In the genomic region with DNA sequence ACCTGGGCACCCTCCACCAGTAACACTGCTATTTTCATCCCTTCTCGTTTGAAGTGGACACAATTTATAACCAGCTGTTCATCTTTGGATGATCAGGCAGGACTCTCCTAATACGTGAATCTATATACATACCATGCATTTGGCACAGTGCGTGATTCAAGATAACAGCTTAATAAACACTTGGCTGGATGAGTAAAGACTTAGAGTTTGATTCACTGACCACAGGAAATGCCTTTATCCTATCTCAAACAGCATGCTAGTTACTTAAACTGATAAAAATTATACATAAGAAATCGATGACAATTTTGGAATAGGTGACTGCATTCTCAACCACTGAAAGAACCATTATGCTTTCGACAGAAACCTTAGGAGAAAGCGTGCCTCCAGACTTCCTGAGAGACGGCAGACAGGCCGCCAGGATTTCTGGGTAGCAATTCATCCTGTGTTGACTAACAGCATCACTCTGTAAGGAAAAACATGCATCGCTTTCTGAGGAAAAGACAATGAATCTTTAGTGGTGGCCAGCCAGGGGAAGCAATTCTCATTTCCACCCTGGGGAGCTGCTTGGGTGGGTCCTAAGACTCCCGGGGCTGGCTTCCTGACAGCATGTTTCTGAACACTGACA, we compare ENCODE assay signal across 11 cellular contexts. TPM values are rescaled to one million over a fixed set of nuclear protein-coding genes. Genes with fewer than 3 reads are reported as not detected.
DNase-seq lines count a peak whose midpoint lies in the region; ATAC-seq and TF ChIP-seq lines count a peak whose summit lies in the region.
"Had no signal": no experiment of that assay in that cellular context is flagged by ENCODE, and none has a peak within 500 bp of the region (broad histone marks: within the 10 kb centered on the region; RNA-seq: fewer than 3 reads in every experiment).

No MANE protein-coding gene starts in this region.

- H3K4me1 Mint-ChIP-seq in activated T-cell treated with anti-CD3 and anti-CD28 coated beads, Interleukin-2, amount 50 U/mL, for 24 hours (ENCODE audit: low read depth) = peaks cover 77% of the 10 kb centered on the region

- no peak for DNase-seq in activated T-cell treated with anti-CD3 and anti-CD28 coated beads, Interleukin-2, amount 50 U/mL, for 24 hours
- DNase-seq in activated T-cell treated with anti-CD3 and anti-CD28 coated beads for 4 hours (no peak), SK-MEL-5 (ENCODE audit: low read depth, low spot score) (peak; percentile 66), fibroblast of lung (ENCODE audit: low read depth in 2 of 2) (peak; percentile 66 to 94), skeletal muscle cell (ENCODE audit: low read depth) (peak; percentile 67), NCI-H1417 treated with DMSO at 0.1 percent for 48 hours (lab: John Stamatoyannopoulos, UW) (no peak), NAMALWA (ENCODE audit: low spot score) (no peak), upper lobe of right lung (no peak)
- DNase-seq: BE2C had no signal

- no peaks in the 10 kb centered on the region for H3K27me3 Mint-ChIP-seq in activated T-cell treated with anti-CD3 and anti-CD28 coated beads, Interleukin-2, amount 50 U/mL, for 24 hours

- no peak overlapping the region for H3K4me3 Mint-ChIP-seq in activated T-cell treated with anti-CD3 and anti-CD28 coated beads, Interleukin-2, amount 50 U/mL, for 24 hours
- H3K4me3 Mint-ChIP-seq: activated naive CD4-positive, alpha-beta T cell treated with anti-CD3 and anti-CD28 coated beads for 36 hours had no signal

- H3K4me3 ChIP-seq in fibroblast of lung (replicated peaks in 1 of 4; ENCODE audit: control extremely low read depth in 1 of 4, insufficient read depth in 1 of 4, low read depth in 3 of 4, low read length in 4 of 4) (peak overlapping the region; percentile 12 to 38 (median 31)), skeletal muscle cell (ENCODE audit: low read depth, low read length) (peak overlapping the region; percentile 16), upper lobe of right lung (no peak overlapping the region)

- no peak overlapping the region for H3K9ac ChIP-seq in fibroblast of lung (ENCODE audit: insufficient read depth, low read length)
- H3K9ac ChIP-seq: KMS-11 had no signal

- peak overlapping the region; percentile 75 for H3K4me2 ChIP-seq in fibroblast of lung (ENCODE audit: extremely low read depth, insufficient read depth, low read length)
- H3K4me2 ChIP-seq: KMS-11 had no signal

- ATAC-seq in upper lobe of right lung = no peak

- H2AFZ ChIP-seq in fibroblast of lung (ENCODE audit: low read length) = peak overlapping the region; percentile 74

- H3K4me1 ChIP-seq in fibroblast of lung (ENCODE audit: control insufficient read depth, extremely low read depth, insufficient read depth, low read length) (peaks cover 20% of the 10 kb centered on the region), upper lobe of right lung (peaks cover 6% of the 10 kb centered on the region)
- H3K4me1 ChIP-seq: BE2C had no signal

- in situ Hi-C loops in SK-MEL-5 (cut with HindIII; ENCODE audit: low pct_unique_long_range_greater_than_20kb, low sequenced_read_pairs) = no loop called here

- intact Hi-C loops in upper lobe of right lung (cut with DNase I) = no loop called here

- peaks cover 12% of the 10 kb centered on the region for H3K36me3 Mint-ChIP-seq in activated T-cell treated with anti-CD3 and anti-CD28 coated beads, Interleukin-2, amount 50 U/mL, for 24 hours (ENCODE audit: low read depth)

- H3K36me3 ChIP-seq in fibroblast of lung (ENCODE audit: control insufficient read depth, insufficient read depth, low read length) (no peaks in the 10 kb centered on the region), upper lobe of right lung (no peaks in the 10 kb centered on the region)
- H3K36me3 ChIP-seq: BE2C had no signal

- H3K27me3 ChIP-seq in fibroblast of lung (ENCODE audit: control insufficient read depth, insufficient read depth, low read length) = no peaks in the 10 kb centered on the region
- peaks cover 9% of the 10 kb centered on the region for H3K27me3 ChIP-seq in upper lobe of right lung
- H3K27me3 ChIP-seq: BE2C had no signal

- H3K9me3 Mint-ChIP-seq in activated T-cell treated with anti-CD3 and anti-CD28 coated beads, Interleukin-2, amount 50 U/mL, for 24 hours = no peaks in the 10 kb centered on the region
- H3K9me3 Mint-ChIP-seq: activated naive CD4-positive, alpha-beta T cell treated with anti-CD3 and anti-CD28 coated beads for 36 hours had no signal

- H3K79me2 ChIP-seq in fibroblast of lung (ENCODE audit: control insufficient read depth, insufficient read depth, low read length) = no peaks in the 10 kb centered on the region

- no peak for TF ChIP-seq CTCF in fibroblast of lung (conservative IDR thresholded peaks at IDR 0.05 in 1 of 2, IDR thresholded peaks at IDR 0.05 in 1 of 2; ENCODE audit: low read depth in 1 of 2, low read length in 2 of 2)
- TF ChIP-seq CTCF in upper lobe of right lung (IDR thresholded peaks at IDR 0.05) = no peak

- H3K27ac ChIP-seq in fibroblast of lung (ENCODE audit: insufficient read depth, low read length) = peak overlapping the region; percentile 73
- H3K27ac ChIP-seq in upper lobe of right lung = no peak overlapping the region

- peak overlapping the region; percentile 14 for H3K27ac Mint-ChIP-seq in activated T-cell treated with anti-CD3 and anti-CD28 coated beads, Interleukin-2, amount 50 U/mL, for 24 hours
- H3K27ac Mint-ChIP-seq: activated naive CD4-positive, alpha-beta T cell treated with anti-CD3 and anti-CD28 coated beads for 36 hours had no signal

- no peaks in the 10 kb centered on the region for H4K20me1 ChIP-seq in fibroblast of lung (ENCODE audit: control insufficient read depth, extremely low read depth, insufficient read depth, low read length)

- no peaks in the 10 kb centered on the region for H3K9me3 ChIP-seq in fibroblast of lung (ENCODE audit: control insufficient read depth, insufficient read depth, low read depth, low read length)
- H3K9me3 ChIP-seq in upper lobe of right lung = no peaks in the 10 kb centered on the region
- H3K9me3 ChIP-seq: BE2C had no signal

RNA-seq across cellular contexts. Expression of a gene that starts 9.7 kb away (rescaled TPM):
- total RNA-seq in SK-MEL-5 (2014; rRNA removed; shearing (Covaris generic)) = 82.5 and 83.7 TPM in 2 replicates
- polyA plus RNA-seq in SK-MEL-5 (2015; cell fraction: cytosol; rRNA removed) = 52.1 and 95.1 TPM in 2 replicates
- polyA plus RNA-seq in SK-MEL-5 (2015; cell fraction: nucleus; rRNA removed) = 26.9 and 41.9 TPM in 2 replicates
- 47.9 and 58.0 TPM in 2 replicates for total RNA-seq in fibroblast of lung
- polyA plus RNA-seq in fibroblast of lung = 54.8 and 76.9 TPM in 2 replicates
- polyA plus RNA-seq in fibroblast of lung (2012) = 88.0 and 126 TPM in 2 replicates
- 36.2 and 37.6 TPM in 2 replicates for polyA minus RNA-seq in fibroblast of lung (ENCODE audit: low replicate concordance)
- total RNA-seq in upper lobe of right lung = 29.4 TPM

RNA-seq across cellular contexts. Expression of a gene that starts 11.3 kb away (rescaled TPM):
- 88.1 and 93.4 TPM in 2 replicates for total RNA-seq in SK-MEL-5 (2014; rRNA removed; shearing (Covaris generic))
- 114 and 263 TPM in 2 replicates for polyA plus RNA-seq in SK-MEL-5 (2015; cell fraction: cytosol; rRNA removed)
- 9.3 and 21.4 TPM in 2 replicates for polyA plus RNA-seq in SK-MEL-5 (2015; cell fraction: nucleus; rRNA removed)
- 21.8 and 31.8 TPM in 2 replicates for total RNA-seq in fibroblast of lung
- polyA plus RNA-seq in fibroblast of lung = 68.5 and 90.8 TPM in 2 replicates
- polyA plus RNA-seq in fibroblast of lung (2012) = 93.9 and 146 TPM in 2 replicates
- 4.0 and 4.2 TPM in 2 replicates for polyA minus RNA-seq in fibroblast of lung (ENCODE audit: low replicate concordance)
- total RNA-seq in upper lobe of right lung = 23.5 TPM

Comparison
In these comparisons a context has a peak if more than half of its experiments do, and no peak if none do; other contexts are left out.
1. DNase-seq: peak in SK-MEL-5 (single experiment), fibroblast of lung (2 of 2) and skeletal muscle cell (single experiment); none in activated T-cell treated with anti-CD3 and anti-CD28 coated beads, Interleukin-2, amount 50 U/mL, for 24 hours (single experiment), activated T-cell treated with anti-CD3 and anti-CD28 coated beads for 4 hours (single experiment), NCI-H1417 treated with DMSO at 0.1 percent for 48 hours (single experiment), NAMALWA (single experiment) and upper lobe of right lung (single experiment).